10 cellular contexts compared by ENCODE assay signal in genomic region chr3:36908647-36909180, GRCh38. TPM values are rescaled to one million over a fixed set of nuclear protein-coding genes. Genes with fewer than 3 reads are reported as not detected.
DNase-seq lines count a peak whose midpoint lies in the region; ATAC-seq, FAIRE-seq and TF ChIP-seq lines count a peak whose summit lies in the region.
"Had no signal": no experiment of that assay in that cellular context is flagged by ENCODE, and none has a peak within 500 bp of the region (broad histone marks: within the 10 kb centered on the region; RNA-seq: fewer than 3 reads in every experiment).

No MANE protein-coding gene starts in this region.

- H4K12ac ChIP-seq in trophoblast cell (ENCODE audit: low read depth, low read length), result no peak overlapping the region

- H3K27ac ChIP-seq in SU-DHL-6 (ENCODE audit: low read depth, low read length) (no peak overlapping the region), small intestine (ENCODE audit: low read depth in 1 of 2, low read length in 1 of 2) (peak overlapping the region; percentile 71 to 90), trophoblast cell (ENCODE audit: low read depth, low read length) (no peak overlapping the region)

- H3K9ac ChIP-seq in SU-DHL-6 (ENCODE audit: low read length) (peak overlapping the region; percentile 54), trophoblast cell (ENCODE audit: low read length) (no peak overlapping the region)

- FAIRE-seq in small intestine (lab: Jason Lieb, UNC), result no peak

- no peak overlapping the region for H4K91ac ChIP-seq in trophoblast cell (ENCODE audit: low read depth, low read length)

- H3K4me3 ChIP-seq in SU-DHL-6 (ENCODE audit: insufficient read depth, low read length, poor library complexity, severe bottlenecking), result peak overlapping the region; percentile 62
- H3K4me3 ChIP-seq in fibroblast of mammary gland (ENCODE audit: control insufficient read depth, low read depth, low read length), result peak overlapping the region; percentile 67
- peak overlapping the region in 1 of 2 donors; percentile 84 for H3K4me3 ChIP-seq in small intestine (ENCODE audit: low read depth in 1 of 2, low read length in 2 of 2)
- H3K4me3 ChIP-seq in trophoblast cell (ENCODE audit: low read depth, low read length), result no peak overlapping the region

- H2AFZ ChIP-seq in SU-DHL-6 (ENCODE audit: low read depth, low read length, severe bottlenecking) (peak overlapping the region; percentile 78), trophoblast cell (ENCODE audit: insufficient read depth, low read length, poor library complexity) (no peak overlapping the region)

- DNase-seq in fibroblast of mammary gland (ENCODE audit: low read depth) (no peak), small intestine (no peak), trophoblast cell (no peak), NCI-H2196 treated with DMSO at 0.1 percent for 48 hours (lab: John Stamatoyannopoulos, UW; ENCODE audit: unreplicated experiment) (no peak), chondrocyte (ENCODE audit: low spot score) (no peak)
- DNase-seq in stimulated activated CD4-positive, alpha-beta T cell treated with anti-CD3 and anti-CD28 coated beads, Interleukin-2, amount 100 ng/mL, for 24 hours, result no peak

- H4K20me1 ChIP-seq in SU-DHL-6 (ENCODE audit: low read depth, low read length), result no peaks in the 10 kb centered on the region

- ATAC-seq in GM19023 (IDR thresholded peaks at IDR 0.05; ENCODE audit: unreplicated experiment), result peak; percentile 5

- H3K79me2 ChIP-seq in SU-DHL-6 (ENCODE audit: insufficient read depth, low read length) (no peaks in the 10 kb centered on the region), trophoblast cell (ENCODE audit: control insufficient read depth, insufficient read depth, low read length, poor library complexity) (no peaks in the 10 kb centered on the region)

- no peaks in the 10 kb centered on the region for H3K79me1 ChIP-seq in trophoblast cell (ENCODE audit: low read length)

- H3K4me3 Mint-ChIP-seq in chondrocyte (ENCODE audit: unreplicated experiment), result no peak overlapping the region
- H3K4me3 Mint-ChIP-seq: neural crest cell had no signal

- no peak overlapping the region for H4K8ac ChIP-seq in trophoblast cell (ENCODE audit: low read depth, low read length)

- no peaks in the 10 kb centered on the region for H3K9me3 Mint-ChIP-seq in chondrocyte (ENCODE audit: low read depth)
- H3K9me3 Mint-ChIP-seq: neural crest cell had no signal

- H3K27me3 Mint-ChIP-seq in chondrocyte (ENCODE audit: low read depth), result no peaks in the 10 kb centered on the region

- H3F3A ChIP-seq in SU-DHL-6 (ENCODE audit: insufficient read depth), result peaks cover 21% of the 10 kb centered on the region

- H3K27me3 ChIP-seq in SU-DHL-6 (ENCODE audit: low read length) (no peaks in the 10 kb centered on the region), small intestine (ENCODE audit: control insufficient read depth in 2 of 2, insufficient read depth in 2 of 2, low read length in 2 of 2) (no peaks in the 10 kb centered on the region), trophoblast cell (ENCODE audit: insufficient read depth, low read length) (no peaks in the 10 kb centered on the region)
- H3K27me3 ChIP-seq: testis had no signal

- no peaks in the 10 kb centered on the region for H3K9me2 ChIP-seq in SU-DHL-6 (replicated peaks; ENCODE audit: insufficient read depth, low read length)

- no peak for TF ChIP-seq CTCF in SU-DHL-6 (IDR thresholded peaks at IDR 0.05; ENCODE audit: insufficient read depth, low read length, poor library complexity, severe bottlenecking)
- TF ChIP-seq CTCF in fibroblast of mammary gland (conservative IDR thresholded peaks at IDR 0.05; ENCODE audit: control insufficient read depth, insufficient read depth, low read depth, low read length), result no peak
- no peak for TF ChIP-seq CTCF in chondrocyte (IDR thresholded peaks at IDR 0.05)

- no peak overlapping the region for H3K18ac ChIP-seq in trophoblast cell (ENCODE audit: low read length)

- H3K9me3 ChIP-seq in SU-DHL-6 (ENCODE audit: insufficient read depth, low read length) (no peaks in the 10 kb centered on the region), small intestine (ENCODE audit: control insufficient read depth, low read depth) (no peaks in the 10 kb centered on the region), trophoblast cell (ENCODE audit: insufficient read depth, low read depth, low read length) (no peaks in the 10 kb centered on the region)
- H3K9me3 ChIP-seq: testis had no signal

- H2AK5ac ChIP-seq in trophoblast cell (ENCODE audit: low read length), result no peak overlapping the region

- peaks cover 2% of the 10 kb centered on the region for H3K36me3 Mint-ChIP-seq in chondrocyte (ENCODE audit: low read depth)

- H3K14ac ChIP-seq in trophoblast cell (ENCODE audit: low read length), result no peak overlapping the region

- H2BK120ac ChIP-seq in trophoblast cell (ENCODE audit: insufficient read depth, low read length, poor library complexity), result no peak overlapping the region

- H3K4ac ChIP-seq in trophoblast cell (ENCODE audit: low read depth, low read length), result no peak overlapping the region

- no peak overlapping the region for H2BK12ac ChIP-seq in trophoblast cell (ENCODE audit: low read length)

- no peak overlapping the region for H3K27ac Mint-ChIP-seq in chondrocyte (ENCODE audit: unreplicated experiment)

- H3K23ac ChIP-seq in trophoblast cell (ENCODE audit: low read length), result no peak overlapping the region

- H2BK5ac ChIP-seq in trophoblast cell (ENCODE audit: low read depth, low read length, poor library complexity), result no peak overlapping the region

- 72 to 90% (median 85%) methylated on average over 1 of the region's 1 CpG for WGBS in small intestine, 3 donors
- no CpG with 5 or more reads among the region's 1 CpG for WGBS in trophoblast cell (ENCODE audit: extremely low coverage, insufficient coverage, insufficient read length)

- peak overlapping the region; percentile 82 for H3K4me2 ChIP-seq in SU-DHL-6 (ENCODE audit: low read depth, low read length, poor library complexity, severe bottlenecking)
- H3K4me2 ChIP-seq in trophoblast cell (ENCODE audit: low read length), result no peak overlapping the region

- H3K4me1 ChIP-seq in small intestine (ENCODE audit: control insufficient read depth in 2 of 2, insufficient read depth in 1 of 2, low read depth in 1 of 2, low read length in 1 of 2), result peaks cover 11% of the 10 kb centered on the region in 2 donors
- peaks cover 8 to 10% of the 10 kb centered on the region in 2 experiments for H3K4me1 ChIP-seq in trophoblast cell (ENCODE audit: control insufficient read depth in 1 of 2, insufficient read depth in 2 of 2, low read length in 2 of 2)
- H3K4me1 ChIP-seq: testis had no signal

- peaks cover 21% of the 10 kb centered on the region for H3K4me1 Mint-ChIP-seq in chondrocyte (ENCODE audit: low read depth)

- H3K36me3 ChIP-seq in SU-DHL-6 (ENCODE audit: low read length) (no peaks in the 10 kb centered on the region), small intestine (ENCODE audit: control insufficient read depth in 2 of 2, insufficient read depth in 2 of 2, low read length in 2 of 2) (no peaks in the 10 kb centered on the region), trophoblast cell (ENCODE audit: control insufficient read depth in 1 of 2, insufficient read depth in 2 of 2, low read length in 2 of 2) (no peaks in the 10 kb centered on the region)

RNA-seq across cellular contexts. Expression of gene TRANK1, which starts 36.1 kb away (rescaled TPM):
- polyA plus RNA-seq in small intestine, result 10 to 100 TPM in 2 of 3 donors, 1 to 10 TPM in 1; 8.8 to 23.5 (median 19.2) TPM
- 0.49 TPM in 2 replicates for polyA plus RNA-seq in trophoblast cell (2013)
- 16.3 to 21.6 TPM (median 18.5 TPM) in 3 replicates for total RNA-seq in chondrocyte

Comparison
In these comparisons a context has a peak if more than half of its experiments do, and no peak if none do; other contexts are left out.
1. H3K27ac ChIP-seq: peak in small intestine (2 of 2); none in SU-DHL-6 (single experiment) and trophoblast cell (single experiment).